8 cellular contexts compared by ENCODE assay signal in the genomic region with DNA sequence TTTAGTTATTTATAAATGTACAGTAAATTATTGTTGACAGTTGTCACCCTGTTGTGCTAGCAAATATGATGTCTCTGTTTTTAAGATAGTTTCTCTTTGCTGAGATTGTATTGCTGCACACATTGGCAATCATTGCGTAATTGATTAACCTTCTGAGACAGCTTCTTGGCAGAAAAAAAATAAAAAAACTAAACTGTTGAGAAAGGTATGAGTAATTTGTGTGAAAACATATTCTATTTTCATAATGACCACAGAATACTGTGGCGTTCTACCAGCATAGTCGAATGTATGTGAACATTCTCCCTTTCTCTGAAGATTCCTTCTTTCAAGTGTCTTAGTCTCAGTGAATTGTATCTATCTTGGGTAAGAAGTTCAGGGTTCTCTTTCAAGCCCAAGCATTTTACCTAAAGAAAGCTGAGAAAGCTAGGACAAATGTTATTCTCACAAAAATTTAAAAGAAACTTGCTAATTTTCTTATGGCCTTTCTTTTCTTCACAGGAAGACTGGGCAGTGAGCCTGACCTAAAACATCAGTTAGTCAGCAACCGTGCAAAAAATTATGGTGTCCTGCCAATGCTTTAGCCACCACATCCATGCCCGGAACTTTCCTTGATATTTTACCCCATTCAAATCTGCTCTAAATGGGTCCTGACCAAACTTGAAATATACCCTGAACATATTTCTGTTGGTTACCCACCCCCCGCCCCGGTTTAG.
A peak's percentile ranks its signal among the peaks of the same experiment; 100 is the strongest.
DNase-seq lines count a peak whose midpoint lies in the region; ATAC-seq and TF ChIP-seq lines count a peak whose summit lies in the region.

No MANE protein-coding gene starts in this region.

- no peak overlapping the region for H3K4me3 Mint-ChIP-seq in activated CD8-positive, alpha-beta memory T cell treated with anti-CD3 and anti-CD28 coated beads, Interleukin-2, amount 10 ng/mL, durations not matched to agents 7 days and 5 days
- H3K4me3 Mint-ChIP-seq in endodermal cell = no peak overlapping the region

- no peak overlapping the region for H3K4me3 ChIP-seq in endodermal cell (ENCODE audit: low read length)

- H3K4me1 ChIP-seq in endodermal cell (ENCODE audit: control insufficient read depth, insufficient read depth, low read length) = no peaks in the 10 kb centered on the region

- DNase-seq in GM04503 (ENCODE audit: low read depth) (peak; percentile 57), amniotic stem cell (lab: John Stamatoyannopoulos, UW) (peak; percentile 31), medulla oblongata (ENCODE audit: extremely low spot score) (peak; percentile 42), pons (ENCODE audit: low spot score) (no peak), endodermal cell (no peak)
- no peak for DNase-seq in activated CD8-positive, alpha-beta memory T cell treated with anti-CD3 and anti-CD28 coated beads, Interleukin-2, amount 10 ng/mL, durations not matched to agents 7 days and 5 days

- H3K4me1 Mint-ChIP-seq in activated CD8-positive, alpha-beta memory T cell treated with anti-CD3 and anti-CD28 coated beads, Interleukin-2, amount 10 ng/mL, durations not matched to agents 7 days and 5 days = no peaks in the 10 kb centered on the region
- H3K4me1 Mint-ChIP-seq in endodermal cell = peaks cover 14% of the 10 kb centered on the region

- H3K36me3 Mint-ChIP-seq in activated CD8-positive, alpha-beta memory T cell treated with anti-CD3 and anti-CD28 coated beads, Interleukin-2, amount 10 ng/mL, durations not matched to agents 7 days and 5 days = no peaks in the 10 kb centered on the region
- H3K36me3 Mint-ChIP-seq in endodermal cell (ENCODE audit: low read depth) = peaks cover 1% of the 10 kb centered on the region

- H3K36me3 ChIP-seq in endodermal cell (ENCODE audit: control insufficient read depth, insufficient read depth, low read length) = peaks cover 5% of the 10 kb centered on the region

- ATAC-seq in HG03097 (IDR thresholded peaks at IDR 0.05; ENCODE audit: low FRiP score, unreplicated experiment) (peak; percentile 64), GM19324 (IDR thresholded peaks at IDR 0.05; ENCODE audit: low FRiP score, unreplicated experiment) (no peak)
- ATAC-seq in activated CD8-positive, alpha-beta memory T cell treated with anti-CD3 and anti-CD28 coated beads, Interleukin-2, amount 10 ng/mL, durations not matched to agents 7 days and 5 days = no peak

- peaks cover 12% of the 10 kb centered on the region for H3K27me3 Mint-ChIP-seq in activated CD8-positive, alpha-beta memory T cell treated with anti-CD3 and anti-CD28 coated beads, Interleukin-2, amount 10 ng/mL, durations not matched to agents 7 days and 5 days
- no peaks in the 10 kb centered on the region for H3K27me3 Mint-ChIP-seq in endodermal cell (ENCODE audit: insufficient read depth)

- no peak for TF ChIP-seq CTCF in endodermal cell (conservative IDR thresholded peaks at IDR 0.05)

- H3K27me3 ChIP-seq in endodermal cell (ENCODE audit: control insufficient read depth, insufficient read depth, low read length, poor library complexity, severe bottlenecking) = no peaks in the 10 kb centered on the region

- no peaks in the 10 kb centered on the region for H3K9me3 Mint-ChIP-seq in activated CD8-positive, alpha-beta memory T cell treated with anti-CD3 and anti-CD28 coated beads, Interleukin-2, amount 10 ng/mL, durations not matched to agents 7 days and 5 days (ENCODE audit: low read depth)
- no peaks in the 10 kb centered on the region for H3K9me3 Mint-ChIP-seq in endodermal cell

- no peak overlapping the region for H3K27ac ChIP-seq in endodermal cell (ENCODE audit: low read depth, low read length)

- CTCF ChIA-PET in activated CD8-positive, alpha-beta memory T cell treated with anti-CD3 and anti-CD28 coated beads, Interleukin-2, amount 10 ng/mL, durations not matched to agents 7 days and 5 days (lab: Charles Lee) = no interaction called here

- H3K27ac Mint-ChIP-seq in activated CD8-positive, alpha-beta memory T cell treated with anti-CD3 and anti-CD28 coated beads, Interleukin-2, amount 10 ng/mL, durations not matched to agents 7 days and 5 days = no peak overlapping the region
- no peak overlapping the region for H3K27ac Mint-ChIP-seq in endodermal cell

- WGBS in endodermal cell (ENCODE audit: insufficient coverage in 1 of 2, insufficient read length in 1 of 2), 2 experiments = 97 to 100% methylated on average over 1 to 5 of the region's 7 CpGs

- no peak overlapping the region for H3K9ac ChIP-seq in endodermal cell (ENCODE audit: extremely low read depth, low read length, poor library complexity, severe bottlenecking)

- no peaks in the 10 kb centered on the region for H3K9me3 ChIP-seq in endodermal cell (ENCODE audit: control insufficient read depth, low read length)

Comparison
In these comparisons a context has a peak if more than half of its experiments do, and no peak if none do; other contexts are left out.
1. DNase-seq: peak in GM04503 (single experiment), amniotic stem cell (single experiment) and medulla oblongata (single experiment); none in activated CD8-positive, alpha-beta memory T cell treated with anti-CD3 and anti-CD28 coated beads, Interleukin-2, amount 10 ng/mL, durations not matched to agents 7 days and 5 days (single experiment), pons (single experiment) and endodermal cell (single experiment).